Comparison of ENCODE assay signal across 20 cellular contexts in genomic region chr1:103341377-103341880, GRCh38.
"Had no signal": no experiment of that assay in that cellular context is flagged by ENCODE, and none has a peak within 500 bp of the region (broad histone marks: within the 10 kb centered on the region; RNA-seq: fewer than 3 reads in every experiment).

No MANE protein-coding gene starts in this region.

- H3K36me3 ChIP-seq: esophagus squamous epithelium, neutrophil, right atrium auricular region, thyroid gland, uterus had no signal

- H3K4me2 ChIP-seq: smooth muscle cell had no signal

- FAIRE-seq: bronchial epithelial cell, colon had no signal

- ATAC-seq: activated CD8-positive, alpha-beta memory T cell treated with anti-CD3 and anti-CD28 coated beads, Interleukin-2, amount 10 ng/mL, durations not matched to agents 7 days and 5 days; foreskin keratinocyte; mucosa of descending colon; naive thymus-derived CD8-positive, alpha-beta T cell had no signal

- H3K27me3 ChIP-seq: esophagus squamous epithelium, foreskin keratinocyte, neutrophil, right atrium auricular region, thyroid gland, uterus had no signal

- H3K9me3 ChIP-seq: esophagus squamous epithelium, mucosa of descending colon, neutrophil, right atrium auricular region, thyroid gland, uterus had no signal

- DNase-seq: activated CD4-positive, alpha-beta T cell treated with anti-CD3 and anti-CD28 coated beads, Interleukin-2, amount 50 U/mL, for 4 hours; activated CD8-positive, alpha-beta memory T cell treated with anti-CD3 and anti-CD28 coated beads, Interleukin-2, amount 10 ng/mL, durations not matched to agents 7 days and 5 days; activated gamma-delta T cell; activated T-cell treated with anti-CD3 and anti-CD28 coated beads, Interleukin-2, amount 50 U/mL, for 48 hours; anterior cingulate cortex; esophagus squamous epithelium; foreskin keratinocyte; head of caudate nucleus; mammary epithelial cell; mucosa of descending colon; naive thymus-derived CD8-positive, alpha-beta T cell; posterior cingulate gyrus; thyroid gland; uterus had no signal

- H3K4me1 Mint-ChIP-seq: activated CD8-positive, alpha-beta memory T cell treated with anti-CD3 and anti-CD28 coated beads, Interleukin-2, amount 10 ng/mL, durations not matched to agents 7 days and 5 days; naive thymus-derived CD8-positive, alpha-beta T cell had no signal

- H3K27ac Mint-ChIP-seq: activated CD8-positive, alpha-beta memory T cell treated with anti-CD3 and anti-CD28 coated beads, Interleukin-2, amount 10 ng/mL, durations not matched to agents 7 days and 5 days; activated naive CD8-positive, alpha-beta T cell; naive thymus-derived CD8-positive, alpha-beta T cell had no signal

- H3K4me1 ChIP-seq: esophagus squamous epithelium, foreskin keratinocyte, right atrium auricular region, uterus had no signal

- H3K36me3 Mint-ChIP-seq: activated CD8-positive, alpha-beta memory T cell treated with anti-CD3 and anti-CD28 coated beads, Interleukin-2, amount 10 ng/mL, durations not matched to agents 7 days and 5 days; activated naive CD8-positive, alpha-beta T cell; naive thymus-derived CD8-positive, alpha-beta T cell had no signal

- H3K4me3 Mint-ChIP-seq: activated CD8-positive, alpha-beta memory T cell treated with anti-CD3 and anti-CD28 coated beads, Interleukin-2, amount 10 ng/mL, durations not matched to agents 7 days and 5 days; activated naive CD8-positive, alpha-beta T cell; naive thymus-derived CD8-positive, alpha-beta T cell had no signal

- H3K27me3 Mint-ChIP-seq: activated CD8-positive, alpha-beta memory T cell treated with anti-CD3 and anti-CD28 coated beads, Interleukin-2, amount 10 ng/mL, durations not matched to agents 7 days and 5 days; activated naive CD8-positive, alpha-beta T cell had no signal

- H3K4me3 ChIP-seq: esophagus squamous epithelium, mucosa of descending colon, right atrium auricular region, smooth muscle cell, thyroid gland, uterus had no signal

- H3K9me3 Mint-ChIP-seq: naive thymus-derived CD8-positive, alpha-beta T cell had no signal

- H3K27ac ChIP-seq: esophagus squamous epithelium, foreskin keratinocyte, neutrophil, right atrium auricular region, thyroid gland, uterus had no signal
